8 cellular contexts compared by ENCODE assay signal in the genomic region with DNA sequence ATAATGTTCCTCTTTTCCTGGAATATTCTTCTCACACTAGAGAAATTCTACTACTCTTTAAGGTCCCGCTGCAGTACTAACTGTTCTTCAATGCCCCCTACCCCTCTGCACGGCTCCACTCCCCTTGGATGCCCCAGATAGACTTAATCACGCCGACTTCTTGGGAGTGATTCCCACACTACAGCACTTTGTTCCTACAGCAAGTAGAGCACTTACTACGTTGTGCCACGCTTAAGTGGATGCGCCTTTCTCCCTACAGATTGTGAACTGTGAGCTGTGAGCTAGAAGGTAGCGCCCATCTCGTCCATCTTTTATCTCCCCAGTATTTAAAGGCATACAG. TPM values are rescaled to one million over a fixed set of nuclear protein-coding genes. Genes with fewer than 3 reads are reported as not detected.
DNase-seq lines count a peak whose midpoint lies in the region; ATAC-seq and TF ChIP-seq lines count a peak whose summit lies in the region.

No MANE protein-coding gene starts in this region.

- peak overlapping the region; percentile 48 for H3K4me3 ChIP-seq in lung

- no peaks in the 10 kb centered on the region for H3K27me3 ChIP-seq in lung (ENCODE audit: control insufficient read depth, insufficient read depth)

- H3K9me3 Mint-ChIP-seq in activated naive CD4-positive, alpha-beta T cell treated with anti-CD3 and anti-CD28 coated beads, Interleukin-2, amount 10 ng/mL, durations not matched to agents 7 days and 5 days, result peaks cover 29% of the 10 kb centered on the region
- H3K9me3 Mint-ChIP-seq in type B pancreatic cell, result peaks cover under 1% of the 10 kb centered on the region

- H3K27ac ChIP-seq in angular gyrus (ENCODE audit: low read depth, low read length) (peak overlapping the region; percentile 67), lung (ENCODE audit: low read depth in 1 of 2, low read length in 1 of 2) (peak overlapping the region; percentile 69 to 83)

- H3K9me3 ChIP-seq in lung (ENCODE audit: control insufficient read depth in 2 of 2, insufficient read depth in 1 of 2, low read length in 1 of 2), result peaks cover 8 to 10% of the 10 kb centered on the region in 2 donors

- peaks cover 12% of the 10 kb centered on the region in 2 donors for H3K4me1 ChIP-seq in lung (ENCODE audit: control insufficient read depth in 2 of 2, insufficient read depth in 2 of 2, low read length in 2 of 2)

- peaks cover 47% of the 10 kb centered on the region for H3K36me3 Mint-ChIP-seq in activated naive CD4-positive, alpha-beta T cell treated with anti-CD3 and anti-CD28 coated beads, Interleukin-2, amount 10 ng/mL, durations not matched to agents 7 days and 5 days
- H3K36me3 Mint-ChIP-seq in type B pancreatic cell, result peaks cover 54% of the 10 kb centered on the region

- no peaks in the 10 kb centered on the region for H3K27me3 Mint-ChIP-seq in activated naive CD4-positive, alpha-beta T cell treated with anti-CD3 and anti-CD28 coated beads, Interleukin-2, amount 10 ng/mL, durations not matched to agents 7 days and 5 days
- H3K27me3 Mint-ChIP-seq in type B pancreatic cell, result no peaks in the 10 kb centered on the region

- WGBS in lung, 2 donors, result 57 to 72% methylated on average over 9 of the region's 9 CpGs

- no peak for DNase-seq in activated naive CD4-positive, alpha-beta T cell treated with anti-CD3 and anti-CD28 coated beads, Interleukin-2, amount 10 ng/mL, durations not matched to agents 7 days and 5 days
- no peak for DNase-seq in activated naive CD4-positive, alpha-beta T cell treated with anti-CD3 and anti-CD28 coated beads, Interleukin-2, amount 50 U/mL, for 16 hours
- no peak for DNase-seq in lung (ENCODE audit: low spot score)
- no peak for DNase-seq in type B pancreatic cell (ENCODE audit: extremely low spot score, unreplicated experiment)
- DNase-seq in SK-N-DZ (ENCODE audit: low spot score), result no peak

- ATAC-seq in lung (ENCODE audit: insufficient read depth, low FRiP score), result no peak
- no peak for ATAC-seq in GM21529 (IDR thresholded peaks at IDR 0.05; ENCODE audit: unreplicated experiment)
- ATAC-seq in HG02840 (IDR thresholded peaks at IDR 0.05; ENCODE audit: low FRiP score, unreplicated experiment), result no peak

- CTCF ChIA-PET in activated naive CD4-positive, alpha-beta T cell treated with anti-CD3 and anti-CD28 coated beads, Interleukin-2, amount 10 ng/mL, durations not matched to agents 7 days and 5 days (lab: Charles Lee), result interaction anchor here (1.3 to 1.5 kb wide), 2 partner anchors 23 to 37 kb away, joined by 6 to 7 read pairs; a partner anchor contains a TSS

- peaks cover 40% of the 10 kb centered on the region for H3K4me1 Mint-ChIP-seq in activated naive CD4-positive, alpha-beta T cell treated with anti-CD3 and anti-CD28 coated beads, Interleukin-2, amount 10 ng/mL, durations not matched to agents 7 days and 5 days
- peaks cover 43% of the 10 kb centered on the region for H3K4me1 Mint-ChIP-seq in type B pancreatic cell (ENCODE audit: unreplicated experiment)

- H3K4me3 Mint-ChIP-seq in activated naive CD4-positive, alpha-beta T cell treated with anti-CD3 and anti-CD28 coated beads, Interleukin-2, amount 10 ng/mL, durations not matched to agents 7 days and 5 days, result peak overlapping the region; percentile 97
- H3K4me3 Mint-ChIP-seq in type B pancreatic cell, result peak overlapping the region; percentile 99

- peak overlapping the region; percentile 98 for H3K27ac Mint-ChIP-seq in activated naive CD4-positive, alpha-beta T cell treated with anti-CD3 and anti-CD28 coated beads, Interleukin-2, amount 10 ng/mL, durations not matched to agents 7 days and 5 days
- H3K27ac Mint-ChIP-seq in type B pancreatic cell, result peak overlapping the region; percentile 99

- H3K36me3 ChIP-seq in lung (ENCODE audit: control insufficient read depth in 2 of 2, insufficient read depth in 2 of 2, low read length in 2 of 2), result peaks cover 6 to 12% of the 10 kb centered on the region in 2 donors

- TF ChIP-seq CTCF in lung (IDR thresholded peaks at IDR 0.05; ENCODE audit: control extremely low read depth, extremely low read depth) (no peak), type B pancreatic cell (conservative IDR thresholded peaks at IDR 0.05) (no peak)

RNA-seq across cellular contexts. Expression of a gene that starts 2.2 kb away (rescaled TPM):
- 10 to 100 TPM in 1 of 2 donors, 1 to 10 TPM in 1; 8.9 to 30.9 TPM for total RNA-seq in lung
- 1 to 10 TPM; 2.1 to 4.2 TPM for polyA plus RNA-seq in lung
- total RNA-seq in type B pancreatic cell (ENCODE audit: low replicate concordance), result 15.5 and 24.8 TPM in 2 replicates
- polyA plus RNA-seq in SK-N-DZ (2014; cell fraction: cytosol; rRNA removed), result 5.9 and 6.6 TPM in 2 replicates
- polyA plus RNA-seq in SK-N-DZ (2014; cell fraction: nucleus; rRNA removed), result 5.3 and 8.0 TPM in 2 replicates

RNA-seq across cellular contexts. Expression of a gene that starts 23.3 kb away (rescaled TPM):
- 100 to 1,000 TPM; 112 to 147 TPM for total RNA-seq in lung
- polyA plus RNA-seq in lung, result 10 to 100 TPM; 54.2 to 77.8 TPM
- total RNA-seq in type B pancreatic cell (ENCODE audit: low replicate concordance), result 142 and 210 TPM in 2 replicates
- 223 and 259 TPM in 2 replicates for polyA plus RNA-seq in SK-N-DZ (2014; cell fraction: cytosol; rRNA removed)
- 102 and 115 TPM in 2 replicates for polyA plus RNA-seq in SK-N-DZ (2014; cell fraction: nucleus; rRNA removed)

RNA-seq across cellular contexts. Expression of a gene that starts 57.1 kb away (rescaled TPM):
- total RNA-seq in lung (10 to 100 TPM; 26.5 to 33.3 TPM), type B pancreatic cell (ENCODE audit: low replicate concordance) (8.8 and 9.2 TPM in 2 replicates)
- 10 to 100 TPM; 10.3 to 37.5 TPM for polyA plus RNA-seq in lung
- 3.1 and 3.5 TPM in 2 replicates for polyA plus RNA-seq in SK-N-DZ (2014; cell fraction: cytosol; rRNA removed)
- polyA plus RNA-seq in SK-N-DZ (2014; cell fraction: nucleus; rRNA removed), result 1.3 and 7.9 TPM in 2 replicates
